ENCODE assay signal across 1 cellular context in genomic region chr17:40122466-40122943, GRCh38.
A peak's percentile ranks its signal among the peaks of the same experiment; 100 is the strongest.
TF ChIP-seq lines count a peak whose summit lies in the region.

No MANE protein-coding gene starts in this region.

TF ChIP-seq in IMR-90, 13 proteins besides CTCF, POLR2A, EP300 and RAD21:
- TF ChIP-seq RFX5 (IDR thresholded peaks at IDR 0.05; ENCODE audit: low read depth, low read length) (no peak), MAZ (IDR thresholded peaks at IDR 0.05; ENCODE audit: borderline replicate concordance, low read depth, low read length) (0 out of 2 replicates have a peak, but pooled peaks have one; percentile 3), MXI1 (IDR thresholded peaks at IDR 0.05; ENCODE audit: borderline replicate concordance, low read depth, low read length) (no peak), NFE2L2 (IDR thresholded peaks at IDR 0.05; ENCODE audit: low read depth, low read length) (no peak), MAFK (IDR thresholded peaks at IDR 0.05; ENCODE audit: low read depth, low read length) (no peak), ELK1 (IDR thresholded peaks at IDR 0.05; ENCODE audit: borderline replicate concordance, low read depth, low read length) (no peak), USF2 (IDR thresholded peaks at IDR 0.05; ENCODE audit: low read depth, low read length) (no peak), CEBPB (IDR thresholded peaks at IDR 0.05; ENCODE audit: low read depth, low read length) (no peak), FOS (IDR thresholded peaks at IDR 0.05; ENCODE audit: low read depth, low read length) (no peak), RCOR1 (IDR thresholded peaks at IDR 0.05; ENCODE audit: insufficient replicate concordance, low read length) (no peak), SMC3 (IDR thresholded peaks at IDR 0.05; ENCODE audit: low read depth, low read length) (peak; percentile 25; the same call in 1 of the 2 replicates), BHLHE40 (IDR thresholded peaks at IDR 0.05; ENCODE audit: low read depth, low read length) (no peak)
